8 cellular contexts compared by ENCODE assay signal in genomic region chr13:43905435-43906031, GRCh38. TPM values are rescaled to one million over a fixed set of nuclear protein-coding genes. Genes with fewer than 3 reads are reported as not detected.
A peak's percentile ranks its signal among the peaks of the same experiment; 100 is the strongest.
DNase-seq lines count a peak whose midpoint lies in the region; ATAC-seq and TF ChIP-seq lines count a peak whose summit lies in the region.

No MANE protein-coding gene starts in this region.

- H3K27me3 ChIP-seq in GM23248 (replicated peaks; ENCODE audit: insufficient read depth): no peaks in the 10 kb centered on the region
- no peaks in the 10 kb centered on the region for H3K27me3 ChIP-seq in gastroesophageal sphincter
- peaks cover 2% of the 10 kb centered on the region for H3K27me3 ChIP-seq in MG63

- no peak overlapping the region for H3K27ac Mint-ChIP-seq in activated CD4-positive, alpha-beta memory T cell treated with anti-CD3 and anti-CD28 coated beads for 36 hours
- H3K27ac Mint-ChIP-seq in osteocyte (ENCODE audit: unreplicated experiment): no peak overlapping the region

- no peaks in the 10 kb centered on the region for H3K36me3 Mint-ChIP-seq in activated CD4-positive, alpha-beta memory T cell treated with anti-CD3 and anti-CD28 coated beads for 36 hours
- no peaks in the 10 kb centered on the region for H3K36me3 Mint-ChIP-seq in osteocyte (ENCODE audit: unreplicated experiment)

- 2 to 4% methylated on average over 3 of the region's 3 CpGs for WGBS in GM23248 (ENCODE audit: low coverage in 1 of 2, low lambda C conversion rate in 2 of 2, missing lambda C conversion rate in 2 of 2), 2 experiments
- WGBS in gastroesophageal sphincter (ENCODE audit: low coverage in 1 of 2), 2 donors: 0 to 2% methylated on average over 3 of the region's 3 CpGs

- no peaks in the 10 kb centered on the region for H3K9me3 Mint-ChIP-seq in activated CD4-positive, alpha-beta memory T cell treated with anti-CD3 and anti-CD28 coated beads for 36 hours
- H3K9me3 Mint-ChIP-seq in osteocyte (ENCODE audit: unreplicated experiment): no peaks in the 10 kb centered on the region

- H3K4me1 ChIP-seq in GM23248 (ENCODE audit: insufficient read depth): peaks cover 8% of the 10 kb centered on the region; the same call in 1 of the 2 replicates
- H3K4me1 ChIP-seq in gastroesophageal sphincter: peaks cover 0 to 19% (median 6%) of the 10 kb centered on the region in 3 donors

- H3K9ac ChIP-seq in GM23248: no peak overlapping the region

- H4K20me1 ChIP-seq in GM23248 (ENCODE audit: insufficient read depth): no peaks in the 10 kb centered on the region

- H3K79me2 ChIP-seq in GM23248 (ENCODE audit: insufficient read depth): no peaks in the 10 kb centered on the region

- CTCF ChIA-PET in activated CD4-positive, alpha-beta memory T cell treated with anti-CD3 and anti-CD28 coated beads for 36 hours (lab: Charles Lee): interaction anchor here (0.6 to 5.1 kb wide), 19 partner anchors 11 to 577 kb away, joined by 3 to 118 read pairs (median 3); partner anchors contain the start of genes CCDC122 and LACC1

- H3K4me3 ChIP-seq in GM23248 (no peak overlapping the region), gastroesophageal sphincter (no peak overlapping the region), MG63 (no peak overlapping the region)

- DNase-seq in COLO829 (ENCODE audit: low spot score): peak; percentile 50
- peak; percentile 81 for DNase-seq in GM23248
- DNase-seq in NCI-H2227 treated with DMSO at 0.1 percent for 48 hours (lab: John Stamatoyannopoulos, UW): peak; percentile 38
- DNase-seq in activated CD4-positive, alpha-beta memory T cell treated with anti-CD3 and anti-CD28 coated beads for 36 hours: peak; percentile 9
- no peak for DNase-seq in osteocyte (ENCODE audit: extremely low spot score, unreplicated experiment)
- no peak for DNase-seq in MG63

- ATAC-seq in gastroesophageal sphincter: no peak
- no peak for ATAC-seq in HG03175 (IDR thresholded peaks at IDR 0.05; ENCODE audit: unreplicated experiment)

- H3K27ac ChIP-seq in GM23248: no peak overlapping the region
- no peak overlapping the region for H3K27ac ChIP-seq in gastroesophageal sphincter

- no peak overlapping the region for H2AFZ ChIP-seq in GM23248

- intact Hi-C loops in activated CD4-positive, alpha-beta memory T cell treated with anti-CD3 and anti-CD28 coated beads for 36 hours (cut with micrococcal nuclease): loop anchor here (1.0 to 10.0 kb wide), 5 partner anchors 147 to 566 kb away; no protein-coding TSS in a partner anchor

- peaks cover 3% of the 10 kb centered on the region for H3K4me1 Mint-ChIP-seq in activated CD4-positive, alpha-beta memory T cell treated with anti-CD3 and anti-CD28 coated beads for 36 hours (ENCODE audit: low read depth)
- H3K4me1 Mint-ChIP-seq in osteocyte (ENCODE audit: unreplicated experiment): peaks cover 13% of the 10 kb centered on the region

- no peak for TF ChIP-seq EP300 in gastroesophageal sphincter (IDR thresholded peaks at IDR 0.05)

- peaks cover 9% of the 10 kb centered on the region for H3K27me3 Mint-ChIP-seq in activated CD4-positive, alpha-beta memory T cell treated with anti-CD3 and anti-CD28 coated beads for 36 hours
- H3K27me3 Mint-ChIP-seq in osteocyte (ENCODE audit: unreplicated experiment): peaks cover 5% of the 10 kb centered on the region

- H3F3A ChIP-seq in GM23248 (ENCODE audit: insufficient read depth): no peaks in the 10 kb centered on the region

- no peak overlapping the region for H3K4me2 ChIP-seq in GM23248 (ENCODE audit: unreplicated experiment)

- POLR2A ChIA-PET in activated CD4-positive, alpha-beta memory T cell treated with anti-CD3 and anti-CD28 coated beads for 36 hours (lab: Charles Lee): no interaction called here

- H3K9me2 ChIP-seq in GM23248 (ENCODE audit: insufficient read depth): no peaks in the 10 kb centered on the region

- H3K36me3 ChIP-seq in GM23248 (ENCODE audit: low read depth): no peaks in the 10 kb centered on the region
- no peaks in the 10 kb centered on the region for H3K36me3 ChIP-seq in gastroesophageal sphincter
- H3K36me3 ChIP-seq in MG63: no peaks in the 10 kb centered on the region

- no peak for TF ChIP-seq POLR2A in gastroesophageal sphincter (IDR thresholded peaks at IDR 0.05)

- TF ChIP-seq CTCF in gastroesophageal sphincter (IDR thresholded peaks at IDR 0.05) (peak; percentile 73 to 94 (median 86)), osteocyte (IDR thresholded peaks at IDR 0.05) (peak; percentile 81)

- in situ Hi-C loops in GM23248 (cut with MboI): loop anchor here (10.0 to 25.0 kb wide), 2 partner anchors 529 to 1057 kb away; no protein-coding TSS in a partner anchor

- no peak overlapping the region for H3K4me3 Mint-ChIP-seq in activated CD4-positive, alpha-beta memory T cell treated with anti-CD3 and anti-CD28 coated beads for 36 hours
- no peak overlapping the region for H3K4me3 Mint-ChIP-seq in osteocyte (ENCODE audit: unreplicated experiment)

- H3K9me3 ChIP-seq in GM23248 (ENCODE audit: low read depth) (no peaks in the 10 kb centered on the region), gastroesophageal sphincter (no peaks in the 10 kb centered on the region), MG63 (no peaks in the 10 kb centered on the region)

RNA-seq across cellular contexts. Expression of gene LACC1, which starts 25.8 kb away (rescaled TPM):
- 8.2 and 21.2 TPM in 2 replicates for total RNA-seq in GM23248 (2014; rRNA removed; shearing (Covaris generic))
- polyA plus RNA-seq in GM23248 (2016; fragmentation: Nextera tagmentation; extraction: Ambion mirVana): 6.4 TPM in 2 replicates
- total RNA-seq in activated CD4-positive, alpha-beta memory T cell treated with anti-CD3 and anti-CD28 coated beads for 36 hours: 1 to 10 TPM; 4.4 to 4.5 TPM
- total RNA-seq in gastroesophageal sphincter (10 to 100 TPM in 1 of 4 donors, 1 to 10 TPM in 3; 3.8 to 12.3 (median 6.6) TPM), osteocyte (6.7 and 8.7 TPM in 2 replicates)
- 1.2 and 2.2 TPM in 2 replicates for total RNA-seq in MG63 (2014; rRNA removed; shearing (Covaris generic); ENCODE audit: low replicate concordance)

RNA-seq across cellular contexts. Expression of gene CCDC122, which starts 26.0 kb away (rescaled TPM):
- total RNA-seq in GM23248 (2014; rRNA removed; shearing (Covaris generic)): 1.3 and 7.6 TPM in 2 replicates
- 4.1 and 4.8 TPM in 2 replicates for polyA plus RNA-seq in GM23248 (2016; fragmentation: Nextera tagmentation; extraction: Ambion mirVana)
- total RNA-seq in activated CD4-positive, alpha-beta memory T cell treated with anti-CD3 and anti-CD28 coated beads for 36 hours: 1 to 10 TPM; 2.0 to 2.5 TPM
- 1 to 10 TPM; 3.6 to 5.3 (median 4.0) TPM for total RNA-seq in gastroesophageal sphincter
- 9.4 and 12.4 TPM in 2 replicates for total RNA-seq in osteocyte
- total RNA-seq in MG63 (2014; rRNA removed; shearing (Covaris generic); ENCODE audit: low replicate concordance): 1.4 TPM in 1 of 2 replicates, not detected in the other

Comparison
In these comparisons a context has a peak if more than half of its experiments do, and no peak if none do; other contexts are left out.
1. DNase-seq: peak in COLO829 (single experiment), GM23248 (single experiment), NCI-H2227 treated with DMSO at 0.1 percent for 48 hours (single experiment) and activated CD4-positive, alpha-beta memory T cell treated with anti-CD3 and anti-CD28 coated beads for 36 hours (single experiment); none in osteocyte (single experiment) and MG63 (single experiment).